ENCODE assay signal across 1 cellular context in genomic region chr15:93179072-93179471, GRCh38.
TF ChIP-seq lines count a peak whose summit lies in the region.

No MANE protein-coding gene starts in this region.

TF ChIP-seq in H1, 55 proteins besides CTCF, POLR2A, EP300 and RAD21 (continued from another document):
- TF ChIP-seq, protein P1, sequence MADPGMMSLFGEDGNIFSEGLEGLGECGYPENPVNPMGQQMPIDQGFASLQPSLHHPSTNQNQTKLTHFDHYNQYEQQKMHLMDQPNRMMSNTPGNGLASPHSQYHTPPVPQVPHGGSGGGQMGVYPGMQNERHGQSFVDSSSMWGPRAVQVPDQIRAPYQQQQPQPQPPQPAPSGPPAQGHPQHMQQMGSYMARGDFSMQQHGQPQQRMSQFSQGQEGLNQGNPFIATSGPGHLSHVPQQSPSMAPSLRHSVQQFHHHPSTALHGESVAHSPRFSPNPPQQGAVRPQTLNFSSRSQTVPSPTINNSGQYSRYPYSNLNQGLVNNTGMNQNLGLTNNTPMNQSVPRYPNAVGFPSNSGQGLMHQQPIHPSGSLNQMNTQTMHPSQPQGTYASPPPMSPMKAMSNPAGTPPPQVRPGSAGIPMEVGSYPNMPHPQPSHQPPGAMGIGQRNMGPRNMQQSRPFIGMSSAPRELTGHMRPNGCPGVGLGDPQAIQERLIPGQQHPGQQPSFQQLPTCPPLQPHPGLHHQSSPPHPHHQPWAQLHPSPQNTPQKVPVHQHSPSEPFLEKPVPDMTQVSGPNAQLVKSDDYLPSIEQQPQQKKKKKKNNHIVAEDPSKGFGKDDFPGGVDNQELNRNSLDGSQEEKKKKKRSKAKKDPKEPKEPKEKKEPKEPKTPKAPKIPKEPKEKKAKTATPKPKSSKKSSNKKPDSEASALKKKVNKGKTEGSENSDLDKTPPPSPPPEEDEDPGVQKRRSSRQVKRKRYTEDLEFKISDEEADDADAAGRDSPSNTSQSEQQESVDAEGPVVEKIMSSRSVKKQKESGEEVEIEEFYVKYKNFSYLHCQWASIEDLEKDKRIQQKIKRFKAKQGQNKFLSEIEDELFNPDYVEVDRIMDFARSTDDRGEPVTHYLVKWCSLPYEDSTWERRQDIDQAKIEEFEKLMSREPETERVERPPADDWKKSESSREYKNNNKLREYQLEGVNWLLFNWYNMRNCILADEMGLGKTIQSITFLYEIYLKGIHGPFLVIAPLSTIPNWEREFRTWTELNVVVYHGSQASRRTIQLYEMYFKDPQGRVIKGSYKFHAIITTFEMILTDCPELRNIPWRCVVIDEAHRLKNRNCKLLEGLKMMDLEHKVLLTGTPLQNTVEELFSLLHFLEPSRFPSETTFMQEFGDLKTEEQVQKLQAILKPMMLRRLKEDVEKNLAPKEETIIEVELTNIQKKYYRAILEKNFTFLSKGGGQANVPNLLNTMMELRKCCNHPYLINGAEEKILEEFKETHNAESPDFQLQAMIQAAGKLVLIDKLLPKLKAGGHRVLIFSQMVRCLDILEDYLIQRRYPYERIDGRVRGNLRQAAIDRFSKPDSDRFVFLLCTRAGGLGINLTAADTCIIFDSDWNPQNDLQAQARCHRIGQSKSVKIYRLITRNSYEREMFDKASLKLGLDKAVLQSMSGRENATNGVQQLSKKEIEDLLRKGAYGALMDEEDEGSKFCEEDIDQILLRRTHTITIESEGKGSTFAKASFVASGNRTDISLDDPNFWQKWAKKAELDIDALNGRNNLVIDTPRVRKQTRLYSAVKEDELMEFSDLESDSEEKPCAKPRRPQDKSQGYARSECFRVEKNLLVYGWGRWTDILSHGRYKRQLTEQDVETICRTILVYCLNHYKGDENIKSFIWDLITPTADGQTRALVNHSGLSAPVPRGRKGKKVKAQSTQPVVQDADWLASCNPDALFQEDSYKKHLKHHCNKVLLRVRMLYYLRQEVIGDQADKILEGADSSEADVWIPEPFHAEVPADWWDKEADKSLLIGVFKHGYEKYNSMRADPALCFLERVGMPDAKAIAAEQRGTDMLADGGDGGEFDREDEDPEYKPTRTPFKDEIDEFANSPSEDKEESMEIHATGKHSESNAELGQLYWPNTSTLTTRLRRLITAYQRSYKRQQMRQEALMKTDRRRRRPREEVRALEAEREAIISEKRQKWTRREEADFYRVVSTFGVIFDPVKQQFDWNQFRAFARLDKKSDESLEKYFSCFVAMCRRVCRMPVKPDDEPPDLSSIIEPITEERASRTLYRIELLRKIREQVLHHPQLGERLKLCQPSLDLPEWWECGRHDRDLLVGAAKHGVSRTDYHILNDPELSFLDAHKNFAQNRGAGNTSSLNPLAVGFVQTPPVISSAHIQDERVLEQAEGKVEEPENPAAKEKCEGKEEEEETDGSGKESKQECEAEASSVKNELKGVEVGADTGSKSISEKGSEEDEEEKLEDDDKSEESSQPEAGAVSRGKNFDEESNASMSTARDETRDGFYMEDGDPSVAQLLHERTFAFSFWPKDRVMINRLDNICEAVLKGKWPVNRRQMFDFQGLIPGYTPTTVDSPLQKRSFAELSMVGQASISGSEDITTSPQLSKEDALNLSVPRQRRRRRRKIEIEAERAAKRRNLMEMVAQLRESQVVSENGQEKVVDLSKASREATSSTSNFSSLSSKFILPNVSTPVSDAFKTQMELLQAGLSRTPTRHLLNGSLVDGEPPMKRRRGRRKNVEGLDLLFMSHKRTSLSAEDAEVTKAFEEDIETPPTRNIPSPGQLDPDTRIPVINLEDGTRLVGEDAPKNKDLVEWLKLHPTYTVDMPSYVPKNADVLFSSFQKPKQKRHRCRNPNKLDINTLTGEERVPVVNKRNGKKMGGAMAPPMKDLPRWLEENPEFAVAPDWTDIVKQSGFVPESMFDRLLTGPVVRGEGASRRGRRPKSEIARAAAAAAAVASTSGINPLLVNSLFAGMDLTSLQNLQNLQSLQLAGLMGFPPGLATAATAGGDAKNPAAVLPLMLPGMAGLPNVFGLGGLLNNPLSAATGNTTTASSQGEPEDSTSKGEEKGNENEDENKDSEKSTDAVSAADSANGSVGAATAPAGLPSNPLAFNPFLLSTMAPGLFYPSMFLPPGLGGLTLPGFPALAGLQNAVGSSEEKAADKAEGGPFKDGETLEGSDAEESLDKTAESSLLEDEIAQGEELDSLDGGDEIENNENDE (IDR thresholded peaks at IDR 0.05; ENCODE audit: insufficient replicate concordance, low read length), result no peak
- TF ChIP-seq BCL11A (IDR thresholded peaks at IDR 0.05; ENCODE audit: low read depth in 2 of 2, low read length in 2 of 2) (no peak), TEAD4 (IDR thresholded peaks at IDR 0.05; ENCODE audit: low read depth, low read length) (no peak), TAF1 (IDR thresholded peaks at IDR 0.05; ENCODE audit: low read depth, low read length) (no peak), SP2 (IDR thresholded peaks at IDR 0.05; ENCODE audit: low read length) (no peak), TCF12 (IDR thresholded peaks at IDR 0.05; ENCODE audit: low read depth, low read length) (no peak), TAF7 (optimal IDR thresholded peaks at IDR 0.05; ENCODE audit: borderline replicate concordance, low read depth, low read length) (no peak), JUN (IDR thresholded peaks at IDR 0.05; ENCODE audit: low read depth, low read length) (no peak), ATF2 (IDR thresholded peaks at IDR 0.05; ENCODE audit: low read length) (no peak), EGR1 (IDR thresholded peaks at IDR 0.05; ENCODE audit: borderline replicate concordance, low read depth, low read length) (no peak), EZH2 (IDR thresholded peaks at IDR 0.05; ENCODE audit: low read depth, low read length, severe bottlenecking) (no peak)
- TF ChIP-seq, protein P2, sequence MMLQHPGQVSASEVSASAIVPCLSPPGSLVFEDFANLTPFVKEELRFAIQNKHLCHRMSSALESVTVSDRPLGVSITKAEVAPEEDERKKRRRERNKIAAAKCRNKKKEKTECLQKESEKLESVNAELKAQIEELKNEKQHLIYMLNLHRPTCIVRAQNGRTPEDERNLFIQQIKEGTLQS (IDR thresholded peaks at IDR 0.05; ENCODE audit: insufficient read depth, low read depth, low read length), result no peak
TF ChIP-seq in H1: peak in this region for 0.
